ENCODE assay signal across 18 cellular contexts in genomic region chr4:118917582-118917981, GRCh38. TPM values are rescaled to one million over a fixed set of nuclear protein-coding genes. Genes with fewer than 3 reads are reported as not detected.
A peak's percentile ranks its signal among the peaks of the same experiment; 100 is the strongest.
DNase-seq lines count a peak whose midpoint lies in the region; ATAC-seq, FAIRE-seq and TF ChIP-seq lines count a peak whose summit lies in the region.
"Had no signal": no experiment of that assay in that cellular context is flagged by ENCODE, and none has a peak within 500 bp of the region (broad histone marks: within the 10 kb centered on the region; RNA-seq: fewer than 3 reads in every experiment).

No MANE protein-coding gene starts in this region.

- no peak for FAIRE-seq in RCC 7860 (lab: Jason Lieb, UNC)

- DNase-seq in M059J (ENCODE audit: low read depth) (peak; percentile 9), chondrocyte (ENCODE audit: low spot score) (no peak), mesothelial cell of epicardium (ENCODE audit: low spot score in 2 of 2, unreplicated experiment in 2 of 2) (no peak), transverse colon (no peak), RCC 7860 (ENCODE audit: low spot score) (no peak), mesendoderm (no peak)
- DNase-seq: activated CD4-positive, alpha-beta T cell treated with anti-CD3 and anti-CD28 coated beads, Interleukin-2, amount 50 U/mL, for 1 hour; activated naive CD4-positive, alpha-beta T cell treated with anti-CD3 and anti-CD28 coated beads, Interleukin-2, amount 50 U/mL, for 16 hours; DMS79 treated with DMSO at 0.1 percent for 48 hours; lower lobe of right lung; NCI-H1048; NCI-H526; stimulated activated CD4-positive, alpha-beta T cell treated with anti-CD3 and anti-CD28 coated beads, Interleukin-2, amount 100 ng/mL, for 24 hours had no signal

- H3K4ac ChIP-seq in mesendoderm (ENCODE audit: low read depth, low read length), result no peak overlapping the region

- H2BK5ac ChIP-seq in mesendoderm (ENCODE audit: low read length), result no peak overlapping the region

- TF ChIP-seq EP300 in transverse colon (IDR thresholded peaks at IDR 0.05; ENCODE audit: low read depth), result no peak

- no peak overlapping the region for H2BK120ac ChIP-seq in mesendoderm (ENCODE audit: low read depth, low read length)

- H4K5ac ChIP-seq in mesendoderm (ENCODE audit: low read length), result no peak overlapping the region

- TF ChIP-seq POLR2A in transverse colon (IDR thresholded peaks at IDR 0.05), result no peak

- H3K36me3 Mint-ChIP-seq in chondrocyte (ENCODE audit: low read depth) (no peaks in the 10 kb centered on the region), mesothelial cell of epicardium (no peaks in the 10 kb centered on the region)
- H3K36me3 Mint-ChIP-seq: CD14-positive monocyte; IgD-negative memory B cell; natural killer cell treated with Interleukin-12 subunit alpha and Interleukin-12 subunit beta and Interleukin-15 and Interleukin-18, amount 100 ng/mL, for 72 hours had no signal

- in situ Hi-C loops in transverse colon (cut with MboI; ENCODE audit: low pct_ligation_motif_present in 1 of 4, low pct_unique_long_range_greater_than_20kb in 1 of 4, low sequenced_read_pairs in 3 of 4), result no loop called here

- H3K36me3 ChIP-seq in transverse colon (no peaks in the 10 kb centered on the region), mesendoderm (ENCODE audit: control insufficient read depth, insufficient read depth, low read length) (no peaks in the 10 kb centered on the region)
- H3K36me3 ChIP-seq: lower lobe of right lung had no signal

- H2AK5ac ChIP-seq in mesendoderm (ENCODE audit: low read length), result no peak overlapping the region

- H3K9me3 Mint-ChIP-seq in chondrocyte (ENCODE audit: low read depth), result no peaks in the 10 kb centered on the region
- H3K9me3 Mint-ChIP-seq in mesothelial cell of epicardium, result no peaks in the 10 kb centered on the region
- H3K9me3 Mint-ChIP-seq: IgD-negative memory B cell; natural killer cell treated with Interleukin-12 subunit alpha and Interleukin-12 subunit beta and Interleukin-15 and Interleukin-18, amount 100 ng/mL, for 72 hours had no signal

- H3K27me3 ChIP-seq in transverse colon (no peaks in the 10 kb centered on the region), mesendoderm (ENCODE audit: insufficient read depth, low read length, poor library complexity) (no peaks in the 10 kb centered on the region)

- H3K23ac ChIP-seq in mesendoderm (ENCODE audit: low read length), result no peak overlapping the region

- H3K4me1 Mint-ChIP-seq in chondrocyte (ENCODE audit: low read depth) (peaks cover 34% of the 10 kb centered on the region), mesothelial cell of epicardium (peaks cover 42% of the 10 kb centered on the region)

- no peak overlapping the region for H4K8ac ChIP-seq in mesendoderm (ENCODE audit: low read depth, low read length)

- H3K4me3 ChIP-seq in transverse colon (no peak overlapping the region), mesendoderm (ENCODE audit: low read length) (no peak overlapping the region)
- H3K4me3 ChIP-seq: lower lobe of right lung, SK-N-MC had no signal

- no peak overlapping the region for H3K4me2 ChIP-seq in mesendoderm (ENCODE audit: low read length)

- ATAC-seq in GM18907 (IDR thresholded peaks at IDR 0.05; ENCODE audit: unreplicated experiment), result no peak
- ATAC-seq: lower lobe of right lung; natural killer cell treated with Interleukin-12 subunit alpha and Interleukin-12 subunit beta and Interleukin-15 and Interleukin-18, amount 100 ng/mL, for 72 hours had no signal

- H3K18ac ChIP-seq in mesendoderm (ENCODE audit: low read length), result no peak overlapping the region

- H3K79me1 ChIP-seq in mesendoderm (ENCODE audit: low read length), result no peaks in the 10 kb centered on the region

- H3K9ac ChIP-seq in mesendoderm (ENCODE audit: low read length), result no peak overlapping the region

- H3K79me2 ChIP-seq in mesendoderm (ENCODE audit: control insufficient read depth, insufficient read depth, low read length), result no peaks in the 10 kb centered on the region

- H3K56ac ChIP-seq in mesendoderm (ENCODE audit: low read length), result no peak overlapping the region

- no peaks in the 10 kb centered on the region for H3K9me3 ChIP-seq in transverse colon
- H3K9me3 ChIP-seq: lower lobe of right lung had no signal

- peak overlapping the region; percentile 72 to 80 (median 77) for H3K27ac ChIP-seq in transverse colon
- no peak overlapping the region for H3K27ac ChIP-seq in mesendoderm (ENCODE audit: low read depth, low read length)
- H3K27ac ChIP-seq: lower lobe of right lung, SK-N-MC had no signal

- H3K4me3 Mint-ChIP-seq in chondrocyte (ENCODE audit: unreplicated experiment) (no peak overlapping the region), mesothelial cell of epicardium (no peak overlapping the region)
- H3K4me3 Mint-ChIP-seq: CD14-positive monocyte; IgD-negative memory B cell; natural killer cell treated with Interleukin-12 subunit alpha and Interleukin-12 subunit beta and Interleukin-15 and Interleukin-18, amount 100 ng/mL, for 72 hours had no signal

- H2BK15ac ChIP-seq in mesendoderm (replicated peaks; ENCODE audit: low read depth), result no peak overlapping the region

- H3K4me1 ChIP-seq in transverse colon (peaks cover 3 to 32% (median 6%) of the 10 kb centered on the region in 4 donors), mesendoderm (ENCODE audit: control insufficient read depth, low read depth, low read length) (no peaks in the 10 kb centered on the region)
- H3K4me1 ChIP-seq: lower lobe of right lung had no signal

- H3K27me3 Mint-ChIP-seq in chondrocyte (ENCODE audit: low read depth), result no peaks in the 10 kb centered on the region
- H3K27me3 Mint-ChIP-seq in mesothelial cell of epicardium (ENCODE audit: low read depth), result no peaks in the 10 kb centered on the region

- H3K27ac Mint-ChIP-seq in chondrocyte (ENCODE audit: unreplicated experiment) (peak overlapping the region; percentile 69), mesothelial cell of epicardium (peak overlapping the region; percentile 97)
- H3K27ac Mint-ChIP-seq: CD14-positive monocyte; IgD-negative memory B cell; natural killer cell treated with Interleukin-12 subunit alpha and Interleukin-12 subunit beta and Interleukin-15 and Interleukin-18, amount 100 ng/mL, for 72 hours had no signal

- intact Hi-C loops in transverse colon (cut with DNase I; ENCODE audit: low total_unique reads), result no loop called here

- no peak for TF ChIP-seq CTCF in chondrocyte (IDR thresholded peaks at IDR 0.05)
- TF ChIP-seq CTCF in mesothelial cell of epicardium (IDR thresholded peaks at IDR 0.05; ENCODE audit: unreplicated experiment), result no peak
- TF ChIP-seq CTCF in transverse colon (IDR thresholded peaks at IDR 0.05), result no peak

- WGBS in transverse colon (ENCODE audit: low coverage in 1 of 2), 2 donors, result 13 to 15% methylated on average over 2 of the region's 2 CpGs
- WGBS in mesendoderm (ENCODE audit: extremely low coverage, insufficient coverage, low lambda C conversion rate), result no CpG with 5 or more reads among the region's 2 CpGs

RNA-seq across cellular contexts. Expression of gene SYNPO2, which starts 28.9 kb away (rescaled TPM):
- total RNA-seq in M059J (2014; rRNA removed; shearing (Covaris generic)), result 0.52 and 0.69 TPM in 2 replicates
- 12.3 to 21.5 TPM (median 20.7 TPM) in 3 replicates for total RNA-seq in chondrocyte
- total RNA-seq in mesothelial cell of epicardium, result 20.6 to 23.4 TPM (median 22.6 TPM) in 3 replicates
- 100 to 1,000 TPM in 3 of 4 donors, 10 to 100 TPM in 1; 99.7 to 400 (median 145) TPM for total RNA-seq in transverse colon
- polyA plus RNA-seq in mesendoderm (2013, experiment 1 of 2), result 0.45 TPM
- polyA plus RNA-seq in mesendoderm (2013, experiment 2 of 2), result 0.53 TPM
- polyA plus RNA-seq: CD14-positive monocyte, IgD-negative memory B cell had no signal
